In the genomic region with DNA sequence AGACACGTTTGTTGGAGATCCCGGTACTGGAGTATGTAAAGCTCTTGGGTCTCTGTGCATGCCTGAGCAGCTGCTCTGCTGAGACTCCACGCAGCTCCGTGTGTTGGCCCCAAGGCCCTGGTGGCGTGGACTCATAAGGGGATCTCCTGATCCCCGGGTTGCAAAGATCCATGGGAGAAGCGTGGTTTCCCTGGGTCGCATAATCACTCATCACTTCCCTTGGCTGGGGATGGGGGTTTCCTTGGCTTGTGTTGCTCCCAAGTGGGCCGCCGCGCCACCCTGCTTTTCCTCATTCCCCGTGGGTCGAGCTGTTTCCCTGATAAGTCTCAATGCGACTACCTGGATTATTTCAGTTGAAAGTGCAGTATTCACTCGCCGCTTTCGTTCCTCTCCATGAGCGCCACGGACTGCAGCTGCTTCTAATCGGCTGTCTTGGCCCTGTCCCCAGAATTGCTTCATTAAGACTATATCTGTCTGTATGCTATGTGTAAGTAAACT, we compare ENCODE assay signal across 8 cellular contexts.
DNase-seq lines count a peak whose midpoint lies in the region; ATAC-seq and TF ChIP-seq lines count a peak whose summit lies in the region.
"Had no signal": no experiment of that assay in that cellular context is flagged by ENCODE, and none has a peak within 500 bp of the region (broad histone marks: within the 10 kb centered on the region; RNA-seq: fewer than 3 reads in every experiment).

No MANE protein-coding gene starts in this region.

- H3K9me3 ChIP-seq in Caco-2 (no peaks in the 10 kb centered on the region; the same call in 1 of the 2 replicates), psoas muscle (no peaks in the 10 kb centered on the region)

- H3K27me3 ChIP-seq in Caco-2 (replicated peaks; ENCODE audit: control insufficient read depth, insufficient read depth, low read length) (no peaks in the 10 kb centered on the region), psoas muscle (ENCODE audit: insufficient read depth in 3 of 3, low read length in 2 of 3) (no peaks in the 10 kb centered on the region)

- WGBS in psoas muscle, 3 donors = 32 to 46% (median 39%) methylated on average over 20 of the region's 20 CpGs

- ATAC-seq in psoas muscle = peak; percentile 64 to 85 (median 75)
- ATAC-seq in GM21360 (IDR thresholded peaks at IDR 0.05; ENCODE audit: unreplicated experiment) = no peak

- POLR2A ChIA-PET in Caco-2 (lab: Charles Lee) = no interaction called here

- no peak for DNase-seq in Caco-2
- peak; percentile 46 to 76 for DNase-seq in NCI-H2081 (lab: John Stamatoyannopoulos, UW)
- peak; percentile 70 for DNase-seq in fibroblast of mammary gland (ENCODE audit: low read depth)
- DNase-seq in psoas muscle = peak in 1 of 2 donors; percentile 49
- no peak for DNase-seq in HUDEP-2 (lab: John Stamatoyannopoulos, UW; ENCODE audit: unreplicated experiment in 76 of 76)
- no peak for DNase-seq in DMS53 (lab: John Stamatoyannopoulos, UW)
- DNase-seq: NCI-H510A treated with DMSO at 0.1 percent for 48 hours had no signal

- no peak overlapping the region for H3K4me3 Mint-ChIP-seq in Caco-2 (ENCODE audit: unreplicated experiment)

- no peaks in the 10 kb centered on the region for H3K9me3 Mint-ChIP-seq in Caco-2 (ENCODE audit: unreplicated experiment)

- peaks cover 54% of the 10 kb centered on the region for H3K4me1 Mint-ChIP-seq in Caco-2 (ENCODE audit: low read depth, unreplicated experiment)

- CTCF ChIA-PET in Caco-2 (lab: Charles Lee) = no interaction called here

- intact Hi-C loops in Caco-2 (cut with micrococcal nuclease; ENCODE audit: unreplicated experiment) = no loop called here
- intact Hi-C loops in psoas muscle (cut with DNase I) = no loop called here

- H3K27me3 Mint-ChIP-seq in Caco-2 (ENCODE audit: insufficient read depth, unreplicated experiment) = no peaks in the 10 kb centered on the region

- H3K4me3 ChIP-seq in Caco-2 (ENCODE audit: low read depth, low read length) = no peak overlapping the region
- H3K4me3 ChIP-seq in fibroblast of mammary gland (ENCODE audit: control insufficient read depth, low read depth, low read length) = peak overlapping the region; percentile 38
- H3K4me3 ChIP-seq in psoas muscle = peak overlapping the region; percentile 38

- H3K36me3 Mint-ChIP-seq in Caco-2 (ENCODE audit: insufficient read depth, unreplicated experiment) = peaks cover 11% of the 10 kb centered on the region

- no TSS peak for BruUV-seq in Caco-2 (replicated peaks; lab: Mats Ljungman, UMichigan)

- peak overlapping the region; percentile 8 for H3K27ac ChIP-seq in psoas muscle

- no peak for TF ChIP-seq CTCF in Caco-2 (IDR thresholded peaks at IDR 0.05; ENCODE audit: insufficient read depth in 1 of 2, low read depth in 1 of 2, low read length in 1 of 2, severe bottlenecking in 1 of 2, unreplicated experiment in 1 of 2)
- TF ChIP-seq CTCF in fibroblast of mammary gland (conservative IDR thresholded peaks at IDR 0.05; ENCODE audit: control insufficient read depth, insufficient read depth, low read depth, low read length) = no peak
- TF ChIP-seq CTCF in psoas muscle (IDR thresholded peaks at IDR 0.05) = no peak

- peak overlapping the region; percentile 61 for H3K27ac Mint-ChIP-seq in Caco-2 (ENCODE audit: unreplicated experiment)

- H3K4me1 ChIP-seq in Caco-2 (peaks cover 42% of the 10 kb centered on the region), psoas muscle (peaks cover 23% of the 10 kb centered on the region)

- H3K36me3 ChIP-seq in Caco-2 (ENCODE audit: control insufficient read depth, insufficient read depth, low read length) (no peaks in the 10 kb centered on the region), psoas muscle (ENCODE audit: insufficient read depth in 1 of 2, low read depth in 1 of 2) (no peaks in the 10 kb centered on the region)

Comparison
In these comparisons a context has a peak if more than half of its experiments do, and no peak if none do; other contexts are left out.
1. DNase-seq: peak in NCI-H2081 (2 of 2) and fibroblast of mammary gland (single experiment); none in Caco-2 (0 of 2), HUDEP-2 (0 of 76) and DMS53 (single experiment).